Comparison of ENCODE assay signal across 1 cellular context in genomic region chr4:188408244-188409067, GRCh38.
TF ChIP-seq lines count a peak whose summit lies in the region.

No MANE protein-coding gene starts in this region.

TF ChIP-seq in IMR-90, 13 proteins besides CTCF, POLR2A, EP300 and RAD21 (continued from another document):
- no peak for TF ChIP-seq USF2 (IDR thresholded peaks at IDR 0.05; ENCODE audit: low read depth, low read length)
- TF ChIP-seq MAZ (IDR thresholded peaks at IDR 0.05; ENCODE audit: borderline replicate concordance, low read depth, low read length) = no peak
- TF ChIP-seq SMC3 (IDR thresholded peaks at IDR 0.05; ENCODE audit: low read depth, low read length) = no peak
- TF ChIP-seq FOS (IDR thresholded peaks at IDR 0.05; ENCODE audit: low read depth, low read length) = no peak
- no peak for TF ChIP-seq CEBPB (IDR thresholded peaks at IDR 0.05; ENCODE audit: low read depth, low read length)
- no peak for TF ChIP-seq MXI1 (IDR thresholded peaks at IDR 0.05; ENCODE audit: borderline replicate concordance, low read depth, low read length)
- no peak for TF ChIP-seq MAFK (IDR thresholded peaks at IDR 0.05; ENCODE audit: low read depth, low read length)
